Comparison of ENCODE assay signal across 25 cellular contexts in the genomic region with DNA sequence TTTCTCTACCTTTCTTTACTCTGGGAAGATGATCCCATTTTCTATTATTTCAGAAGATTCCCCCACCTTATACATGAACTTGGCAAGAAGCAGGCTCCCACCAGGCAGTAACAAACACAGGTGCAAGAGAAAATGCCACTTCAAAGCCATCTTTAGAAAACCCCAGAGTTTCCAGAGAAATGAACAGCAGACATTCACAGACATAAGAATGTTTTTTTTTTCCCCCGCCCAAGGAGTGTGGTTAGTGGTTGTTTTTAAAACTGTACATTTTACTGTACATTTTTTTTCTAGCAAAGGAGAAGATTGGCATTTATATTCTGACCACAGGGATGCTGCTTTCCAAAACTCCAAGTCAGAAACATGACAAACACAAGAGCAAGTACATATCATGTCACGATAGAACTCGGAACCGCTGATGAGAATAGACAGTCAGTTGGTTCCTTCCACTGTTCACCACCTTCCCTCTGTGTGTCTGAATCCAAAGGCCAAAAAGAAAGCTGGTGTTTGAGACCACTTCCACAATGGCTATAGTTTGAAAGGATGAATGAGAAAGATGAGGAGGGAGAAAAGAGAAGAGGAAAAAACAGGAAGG.
DNase-seq lines count a peak whose midpoint lies in the region; ATAC-seq, FAIRE-seq and TF ChIP-seq lines count a peak whose summit lies in the region.
"Had no signal": no experiment of that assay in that cellular context is flagged by ENCODE, and none has a peak within 500 bp of the region (broad histone marks: within the 10 kb centered on the region; RNA-seq: fewer than 3 reads in every experiment).

No MANE protein-coding gene starts in this region.

- no peaks in the 10 kb centered on the region for H3K9me3 ChIP-seq in CD4-positive, alpha-beta T cell (ENCODE audit: control insufficient read depth, low read length)
- no peaks in the 10 kb centered on the region for H3K9me3 ChIP-seq in WERI-Rb-1 (ENCODE audit: severe bottlenecking)
- no peaks in the 10 kb centered on the region for H3K9me3 ChIP-seq in HepG2 (ENCODE audit: low read length)
- H3K9me3 ChIP-seq: ascending aorta, MG63, psoas muscle, tibial artery had no signal

- no TSS peak for BruUV-seq in HepG2 (replicated peaks; lab: Mats Ljungman, UMichigan)

- H2AFZ ChIP-seq in HepG2 (ENCODE audit: low read length), result no peak overlapping the region

- H3K36me3 ChIP-seq in WERI-Rb-1 (no peaks in the 10 kb centered on the region), HepG2 (replicated peaks in 1 of 2; ENCODE audit: control insufficient read depth in 1 of 2, insufficient read depth in 2 of 2, low read length in 2 of 2) (no peaks in the 10 kb centered on the region)
- H3K36me3 ChIP-seq: ascending aorta, MG63, tibial artery had no signal

- no peaks in the 10 kb centered on the region for H3K36me3 Mint-ChIP-seq in activated CD4-positive, alpha-beta T cell treated with anti-CD3 and anti-CD28 coated beads for 36 hours (ENCODE audit: low read depth)
- no peaks in the 10 kb centered on the region for H3K36me3 Mint-ChIP-seq in CD4-positive, alpha-beta T cell (ENCODE audit: low read depth)
- H3K36me3 Mint-ChIP-seq in immature natural killer cell (peaks cover 0 to 5% (median 0%) of the 10 kb centered on the region in 3 donors), endothelial cell (ENCODE audit: low read depth, unreplicated experiment) (no peaks in the 10 kb centered on the region)
- H3K36me3 Mint-ChIP-seq: activated CD8-positive, alpha-beta memory T cell treated with anti-CD3 and anti-CD28 coated beads, Interleukin-2, amount 10 ng/mL, durations not matched to agents 7 days and 5 days had no signal

- intact Hi-C loops in activated CD4-positive, alpha-beta T cell treated with anti-CD3 and anti-CD28 coated beads for 36 hours (cut with DNase I, micrococcal nuclease), result no loop called here
- intact Hi-C loops in CD4-positive, alpha-beta T cell (cut with DNase I, micrococcal nuclease), result no loop called here
- intact Hi-C loops in HepG2 (cut with micrococcal nuclease; ENCODE audit: unreplicated experiment), result no loop called here

- peak overlapping the region; percentile 0 for H3K4me3 Mint-ChIP-seq in activated CD4-positive, alpha-beta T cell treated with anti-CD3 and anti-CD28 coated beads for 36 hours
- peak overlapping the region; percentile 61 for H3K4me3 Mint-ChIP-seq in CD4-positive, alpha-beta T cell
- H3K4me3 Mint-ChIP-seq in immature natural killer cell (peak overlapping the region in 4 of 5 donors; percentile 3 to 67 (median 42)), endothelial cell (ENCODE audit: unreplicated experiment) (no peak overlapping the region)
- H3K4me3 Mint-ChIP-seq: activated B cell treated with CpG ODN at 0.5 μM for 24 hours; activated CD8-positive, alpha-beta memory T cell treated with anti-CD3 and anti-CD28 coated beads, Interleukin-2, amount 10 ng/mL, durations not matched to agents 7 days and 5 days had no signal

- in situ Hi-C loops in HepG2 (cut with HindIII; ENCODE audit: extremely low pct_ligation_motif_present, low pct_unique_long_range_greater_than_20kb), result no loop called here

- H4K20me1 ChIP-seq in HepG2 (ENCODE audit: insufficient read depth, low read length), result no peaks in the 10 kb centered on the region

- no peaks in the 10 kb centered on the region for H3K9me3 Mint-ChIP-seq in activated CD4-positive, alpha-beta T cell treated with anti-CD3 and anti-CD28 coated beads for 36 hours (ENCODE audit: low read depth)
- H3K9me3 Mint-ChIP-seq in CD4-positive, alpha-beta T cell, result no peaks in the 10 kb centered on the region
- H3K9me3 Mint-ChIP-seq in immature natural killer cell, result no peaks in the 10 kb centered on the region
- no peaks in the 10 kb centered on the region for H3K9me3 Mint-ChIP-seq in endothelial cell (ENCODE audit: unreplicated experiment)
- H3K9me3 Mint-ChIP-seq: activated B cell treated with CpG ODN at 0.5 μM for 24 hours; stimulated activated naive CD8-positive, alpha-beta T cell treated with anti-CD3 and anti-CD28 coated beads, Interleukin-15, amount 100 ng/mL, for 72 hours had no signal

- H3K4me1 ChIP-seq in HepG2 (ENCODE audit: insufficient read depth, low read length), result no peaks in the 10 kb centered on the region
- H3K4me1 ChIP-seq: ascending aorta, psoas muscle, tibial artery had no signal

- no peak for TF ChIP-seq RAD21 in HepG2 (CRISPR knock-in tag; IDR thresholded peaks at IDR 0.05)

- POLR2A ChIA-PET in activated CD4-positive, alpha-beta T cell treated with anti-CD3 and anti-CD28 coated beads for 36 hours (lab: Charles Lee), result no interaction called here
- POLR2A ChIA-PET in CD4-positive, alpha-beta T cell (lab: Charles Lee), result no interaction called here
- POLR2A ChIA-PET in HepG2 (lab: Yijun Ruan, JAX), result no interaction called here

- no peak for TF ChIP-seq EP300 in HepG2 (IDR thresholded peaks at IDR 0.05; ENCODE audit: low read depth in 2 of 2, low read length in 2 of 2)
- TF ChIP-seq EP300 in HepG2 (CRISPR knock-in tag; IDR thresholded peaks at IDR 0.05; ENCODE audit: borderline replicate concordance), result no peak

- peaks cover 6% of the 10 kb centered on the region for H3K27me3 Mint-ChIP-seq in activated CD4-positive, alpha-beta T cell treated with anti-CD3 and anti-CD28 coated beads for 36 hours
- H3K27me3 Mint-ChIP-seq in CD4-positive, alpha-beta T cell, result peaks cover 4% of the 10 kb centered on the region
- H3K27me3 Mint-ChIP-seq in immature natural killer cell (ENCODE audit: low read depth in 3 of 3), result peaks cover 0 to 6% (median 2%) of the 10 kb centered on the region in 3 donors
- peaks cover 3% of the 10 kb centered on the region for H3K27me3 Mint-ChIP-seq in endothelial cell (ENCODE audit: unreplicated experiment)

- no peak for FAIRE-seq in HepG2 (lab: Jason Lieb, UNC)
- FAIRE-seq: endothelial cell of umbilical vein, H1 had no signal

- ATAC-seq in activated CD4-positive, alpha-beta T cell treated with anti-CD3 and anti-CD28 coated beads for 36 hours, result peak; percentile 39
- peak; percentile 52 for ATAC-seq in CD4-positive, alpha-beta T cell (ENCODE audit: poor library complexity)
- ATAC-seq in HepG2, result no peak
- ATAC-seq: activated CD8-positive, alpha-beta memory T cell treated with anti-CD3 and anti-CD28 coated beads, Interleukin-2, amount 10 ng/mL, durations not matched to agents 7 days and 5 days; psoas muscle; SK-N-SH treated with all-trans-retinoic acid at 6 μM for 48 hours; stimulated activated naive CD8-positive, alpha-beta T cell treated with anti-CD3 and anti-CD28 coated beads, Interleukin-15, amount 100 ng/mL, for 72 hours had no signal

- TF ChIP-seq POLR2A in HepG2 (IDR thresholded peaks at IDR 0.05; ENCODE audit: insufficient read depth in 1 of 2, low read depth in 2 of 2, low read length in 2 of 2), result no peak

- peak overlapping the region; percentile 80 for H3K27ac Mint-ChIP-seq in activated CD4-positive, alpha-beta T cell treated with anti-CD3 and anti-CD28 coated beads for 36 hours
- H3K27ac Mint-ChIP-seq in CD4-positive, alpha-beta T cell, result peak overlapping the region; percentile 90
- H3K27ac Mint-ChIP-seq in immature natural killer cell, result peak overlapping the region in 5 of 6 donors; percentile 7 to 79 (median 56)
- H3K27ac Mint-ChIP-seq in endothelial cell (ENCODE audit: unreplicated experiment), result no peak overlapping the region
- H3K27ac Mint-ChIP-seq: activated B cell treated with CpG ODN at 0.5 μM for 24 hours; activated CD8-positive, alpha-beta memory T cell treated with anti-CD3 and anti-CD28 coated beads, Interleukin-2, amount 10 ng/mL, durations not matched to agents 7 days and 5 days had no signal

- DNase-seq in activated CD4-positive, alpha-beta T cell treated with anti-CD3 and anti-CD28 coated beads for 36 hours, result no peak
- DNase-seq in activated CD4-positive, alpha-beta T cell treated with anti-CD3 and anti-CD28 coated beads, Interleukin-2, amount 50 U/mL, for 1 hour, result no peak
- DNase-seq in CD4-positive, alpha-beta T cell, result no peak
- DNase-seq in WERI-Rb-1, result peak; percentile 0
- DNase-seq in immature natural killer cell, result no peak
- DNase-seq in HepG2 (ENCODE audit: low spot score), result no peak
- DNase-seq in endothelial cell (ENCODE audit: low spot score), result no peak
- DNase-seq in NCI-H1694 treated with DMSO at 0.1 percent for 48 hours (lab: John Stamatoyannopoulos, UW), result no peak
- DNase-seq: activated B cell treated with CpG ODN at 0.5 μM for 24 hours; activated CD8-positive, alpha-beta memory T cell treated with anti-CD3 and anti-CD28 coated beads, Interleukin-2, amount 10 ng/mL, durations not matched to agents 7 days and 5 days; activated gamma-delta T cell; caudate nucleus; DMS53; GDM1; kidney; MG63; NCI-H774; psoas muscle; stimulated activated CD4-positive, alpha-beta T cell treated with anti-CD3 and anti-CD28 coated beads, Interleukin-15, amount 100 ng/mL, for 24 hours; stimulated activated naive CD8-positive, alpha-beta T cell treated with anti-CD3 and anti-CD28 coated beads, Interleukin-15, amount 100 ng/mL, for 72 hours; tibial artery had no signal

- peaks cover 61% of the 10 kb centered on the region for H3K4me1 Mint-ChIP-seq in activated CD4-positive, alpha-beta T cell treated with anti-CD3 and anti-CD28 coated beads for 36 hours
- peaks cover 68% of the 10 kb centered on the region for H3K4me1 Mint-ChIP-seq in CD4-positive, alpha-beta T cell (ENCODE audit: low read depth)
- H3K4me1 Mint-ChIP-seq in immature natural killer cell, result peaks cover 47 to 60% of the 10 kb centered on the region in 2 donors
- peaks cover 3% of the 10 kb centered on the region for H3K4me1 Mint-ChIP-seq in endothelial cell (ENCODE audit: unreplicated experiment)
- H3K4me1 Mint-ChIP-seq: activated B cell treated with CpG ODN at 0.5 μM for 24 hours had no signal

- H3K9ac ChIP-seq in HepG2 (ENCODE audit: insufficient read depth, low read depth, low read length), result no peak overlapping the region

- no peak for TF ChIP-seq CTCF in CD4-positive, alpha-beta T cell (IDR thresholded peaks at IDR 0.05)
- TF ChIP-seq CTCF in WERI-Rb-1 (IDR thresholded peaks at IDR 0.05; ENCODE audit: low read depth, low read length) (no peak), HepG2 (CRISPR knock-in tag; IDR thresholded peaks at IDR 0.05) (no peak), endothelial cell (IDR thresholded peaks at IDR 0.05; ENCODE audit: unreplicated experiment) (no peak)

- 45% methylated on average over 4 of the region's 4 CpGs for WGBS in HepG2 (ENCODE audit: low lambda C conversion rate)

- CTCF ChIA-PET in activated CD4-positive, alpha-beta T cell treated with anti-CD3 and anti-CD28 coated beads for 36 hours (lab: Charles Lee), result no interaction called here
- CTCF ChIA-PET in CD4-positive, alpha-beta T cell (lab: Charles Lee), result no interaction called here
- CTCF ChIA-PET in HepG2 (lab: Yijun Ruan, JAX; ENCODE audit: low intra/inter-chr PET ratio, low total read pairs), result no interaction called here

- H3K79me2 ChIP-seq in HepG2 (ENCODE audit: insufficient read depth, low read length), result no peaks in the 10 kb centered on the region

- H3K4me3 ChIP-seq in WERI-Rb-1 (ENCODE audit: low read depth, low read length) (no peak overlapping the region), HepG2 (replicated peaks in 1 of 3; ENCODE audit: insufficient read depth in 1 of 3, low read depth in 2 of 3, low read length in 3 of 3) (no peak overlapping the region)
- H3K4me3 ChIP-seq: ascending aorta, MG63, psoas muscle, tibial artery had no signal

- H3K27ac ChIP-seq in CD4-positive, alpha-beta T cell (ENCODE audit: low read depth, low read length), result no peak overlapping the region
- H3K27ac ChIP-seq in WERI-Rb-1 (no peak overlapping the region), HepG2 (ENCODE audit: extremely low read length, insufficient read depth, low read length) (no peak overlapping the region)
- H3K27ac ChIP-seq: ascending aorta, psoas muscle, tibial artery had no signal

- H3K27me3 ChIP-seq in CD4-positive, alpha-beta T cell (ENCODE audit: control insufficient read depth, insufficient read depth, low read length), result no peaks in the 10 kb centered on the region
- H3K27me3 ChIP-seq in WERI-Rb-1 (ENCODE audit: insufficient read depth, low read depth, severe bottlenecking) (no peaks in the 10 kb centered on the region), HepG2 (ENCODE audit: control insufficient read depth in 1 of 2, insufficient read depth in 2 of 2, low read length in 2 of 2) (peaks cover 0 to 4% of the 10 kb centered on the region in 2 experiments; a peak in 2 of 5 replicates)
- H3K27me3 ChIP-seq: ascending aorta, MG63 had no signal

- no peak overlapping the region for H3K4me2 ChIP-seq in HepG2 (ENCODE audit: low read depth, low read length)
